8 cellular contexts compared by ENCODE assay signal in genomic region chr20:3906744-3907716, GRCh38. TPM values are rescaled to one million over a fixed set of nuclear protein-coding genes. Genes with fewer than 3 reads are reported as not detected.
A peak's percentile ranks its signal among the peaks of the same experiment; 100 is the strongest.
DNase-seq lines count a peak whose midpoint lies in the region; ATAC-seq and TF ChIP-seq lines count a peak whose summit lies in the region.
"Not testable (repeated sequence)": the region's sequence is repeated elsewhere in the genome, so short reads cannot be mapped to it uniquely, and the experiment has no call there.

No MANE protein-coding gene starts in this region.

- H3K4me3 Mint-ChIP-seq in activated CD8-positive, alpha-beta T cell treated with anti-CD3 and anti-CD28 coated beads for 36 hours: peak overlapping the region; percentile 43

- H3K4me1 Mint-ChIP-seq in activated CD8-positive, alpha-beta T cell treated with anti-CD3 and anti-CD28 coated beads for 36 hours (ENCODE audit: low read depth): peaks cover 59% of the 10 kb centered on the region

- intact Hi-C loops in activated CD8-positive, alpha-beta T cell treated with anti-CD3 and anti-CD28 coated beads for 36 hours (cut with micrococcal nuclease): not testable (repeated sequence)

- H3K27me3 Mint-ChIP-seq in activated CD8-positive, alpha-beta T cell treated with anti-CD3 and anti-CD28 coated beads for 36 hours: not testable (repeated sequence)

- peaks cover 39% of the 10 kb centered on the region for H3K36me3 Mint-ChIP-seq in activated CD8-positive, alpha-beta T cell treated with anti-CD3 and anti-CD28 coated beads for 36 hours (ENCODE audit: low read depth)

- POLR2A ChIA-PET in activated CD8-positive, alpha-beta T cell treated with anti-CD3 and anti-CD28 coated beads for 36 hours (lab: Charles Lee): interaction anchor here (0.7 to 1.3 kb wide), 6 partner anchors 8 to 18 kb away, joined by 3 to 4 read pairs (median 4); no protein-coding TSS in a partner anchor

- not testable (repeated sequence) for H3K9me3 Mint-ChIP-seq in activated CD8-positive, alpha-beta T cell treated with anti-CD3 and anti-CD28 coated beads for 36 hours

- peak overlapping the region; percentile 82 for H3K27ac Mint-ChIP-seq in activated CD8-positive, alpha-beta T cell treated with anti-CD3 and anti-CD28 coated beads for 36 hours

- CTCF ChIA-PET in activated CD8-positive, alpha-beta T cell treated with anti-CD3 and anti-CD28 coated beads for 36 hours (lab: Charles Lee): interaction anchor here (0.9 kb wide), 2 partner anchors 52 to 86 kb away, joined by 3 read pairs; partner anchors contain the start of gene AP5S1

- DNase-seq in GM10266 (ENCODE audit: extremely low spot score): peak; percentile 50
- peak; percentile 66 for DNase-seq in activated CD8-positive, alpha-beta T cell treated with anti-CD3 and anti-CD28 coated beads for 36 hours
- DNase-seq in central memory CD4-positive, alpha-beta T cell: peak; percentile 54
- DNase-seq in stimulated activated CD4-positive, alpha-beta T cell treated with anti-CD3 and anti-CD28 coated beads, Interleukin-4, amount 100 ng/mL, for 24 hours: peak; percentile 53

- TF ChIP-seq CTCF in GM10266 (IDR thresholded peaks at IDR 0.05; ENCODE audit: control insufficient read depth, insufficient read depth, low read depth, missing control alignments); activated CD8-positive, alpha-beta T cell treated with anti-CD3 and anti-CD28 coated beads for 36 hours (IDR thresholded peaks at IDR 0.05): not testable (repeated sequence)

- ATAC-seq in GM19043 (IDR thresholded peaks at IDR 0.05; ENCODE audit: low read depth, unreplicated experiment): peak; percentile 83
- peak; percentile 77 for ATAC-seq in GM21717 (IDR thresholded peaks at IDR 0.05; ENCODE audit: unreplicated experiment)
- ATAC-seq in HG03045 (IDR thresholded peaks at IDR 0.05; ENCODE audit: unreplicated experiment): peak; percentile 89
- ATAC-seq in HG03575 (IDR thresholded peaks at IDR 0.05; ENCODE audit: extremely low read depth, insufficient number of reproducible peaks, low FRiP score, unreplicated experiment): peak; percentile 55
- peak; percentile 96 for ATAC-seq in activated CD8-positive, alpha-beta T cell treated with anti-CD3 and anti-CD28 coated beads for 36 hours

RNA-seq across cellular contexts. Expression of gene PANK2, which starts 17.8 kb away (rescaled TPM):
- total RNA-seq in activated CD8-positive, alpha-beta T cell treated with anti-CD3 and anti-CD28 coated beads for 36 hours: 10 to 100 TPM; 47.6 to 50.3 TPM

Comparison
In these comparisons a context has a peak if more than half of its experiments do, and no peak if none do; other contexts are left out.
1. Peak in every context shown above with its lines: DNase-seq and ATAC-seq.